In genomic region chr1:6489383-6489765, GRCh38 we compare ENCODE assay signal across 12 cellular contexts. TPM values are rescaled to one million over a fixed set of nuclear protein-coding genes. Genes with fewer than 3 reads are reported as not detected.
DNase-seq lines count a peak whose midpoint lies in the region; ATAC-seq, FAIRE-seq and TF ChIP-seq lines count a peak whose summit lies in the region.
"Had no signal": no experiment of that assay in that cellular context is flagged by ENCODE, and none has a peak within 500 bp of the region (broad histone marks: within the 10 kb centered on the region; RNA-seq: fewer than 3 reads in every experiment).

No MANE protein-coding gene starts in this region.

- peak; percentile 61 for DNase-seq in NCI-H82 (lab: John Stamatoyannopoulos, UW)
- DNase-seq in NCI-H82 treated with DMSO at 0.1 percent for 48 hours (lab: John Stamatoyannopoulos, UW; ENCODE audit: unreplicated experiment): no peak
- DNase-seq in NCI-H69 (lab: John Stamatoyannopoulos, UW): peak; percentile 25
- no peak for DNase-seq in H1 (ENCODE audit: low read depth in 1 of 2, low spot score in 2 of 2)
- no peak for DNase-seq in trophoblast cell
- no peak for DNase-seq in HuH-7.5 (ENCODE audit: low spot score)
- no peak for DNase-seq in dedifferentiated amniotic fluid mesenchymal stem cell (ENCODE audit: extremely low spot score)

- no peak overlapping the region for H3K27ac ChIP-seq in H1 (ENCODE audit: low read depth, low read length)
- no peak overlapping the region for H3K27ac ChIP-seq in trophoblast cell (ENCODE audit: low read depth, low read length)
- H3K27ac ChIP-seq: SJSA1 had no signal

- TF ChIP-seq CTCF in H1 (IDR thresholded peaks at IDR 0.05; ENCODE audit: control extremely low read depth in 1 of 3, insufficient read depth in 1 of 3, low read depth in 1 of 3, low read length in 3 of 3): no peak

- WGBS in H1 (ENCODE audit: extremely low coverage in 1 of 2, insufficient coverage in 1 of 2, insufficient read length in 1 of 2, insufficient replicate concordance in 2 of 2, low coverage in 1 of 2, low lambda C conversion rate in 2 of 2, missing lambda C conversion rate in 1 of 2), 2 experiments: 84% methylated on average over 9 of the region's 9 CpGs; no CpG with 5 or more reads in 1 of the 2 experiments
- no CpG with 5 or more reads among the region's 9 CpGs for WGBS in trophoblast cell (ENCODE audit: extremely low coverage, insufficient coverage, insufficient read length)

- H3K4me3 ChIP-seq in H1 (ENCODE audit: extremely low read depth in 1 of 4, insufficient read depth in 2 of 4, low read depth in 3 of 4, low read length in 4 of 4) (no peak overlapping the region), trophoblast cell (ENCODE audit: low read depth, low read length) (no peak overlapping the region)
- H3K4me3 ChIP-seq: lung had no signal

- H3K79me2 ChIP-seq in H1 (ENCODE audit: control insufficient read depth in 1 of 2, insufficient read depth in 2 of 2, low read length in 2 of 2) (no peaks in the 10 kb centered on the region), trophoblast cell (ENCODE audit: control insufficient read depth, insufficient read depth, low read length, poor library complexity) (peaks cover 18% of the 10 kb centered on the region)

- no peak overlapping the region for H3K14ac ChIP-seq in H1 (ENCODE audit: insufficient read length)
- H3K14ac ChIP-seq in trophoblast cell (ENCODE audit: low read length): peak overlapping the region; percentile 26

- H3K9ac ChIP-seq in H1 (replicated peaks in 1 of 4; ENCODE audit: extremely low read depth in 1 of 4, low read depth in 3 of 4, low read length in 3 of 4): no peak overlapping the region
- H3K9ac ChIP-seq in trophoblast cell (ENCODE audit: low read length): no peak overlapping the region

- H2AFZ ChIP-seq in H1 (ENCODE audit: low read length) (no peak overlapping the region), trophoblast cell (ENCODE audit: insufficient read depth, low read length, poor library complexity) (no peak overlapping the region)

- no peak overlapping the region for H4K8ac ChIP-seq in H1 (ENCODE audit: extremely low read depth, insufficient read depth, low read length)
- H4K8ac ChIP-seq in trophoblast cell (ENCODE audit: low read depth, low read length): peak overlapping the region; percentile 21

- POLR2A ChIA-PET in H1 (lab: Charles Lee; ENCODE audit: partially characterized antibody): interaction anchor here (1.1 to 1.3 kb wide), 3 partner anchors 23 to 243 kb away, joined by 3 read pairs; no protein-coding TSS in a partner anchor

- no peak overlapping the region; the same call in 1 of the 2 replicates for H2AK5ac ChIP-seq in H1 (ENCODE audit: low read depth, low read length)
- peak overlapping the region; percentile 15 for H2AK5ac ChIP-seq in trophoblast cell (ENCODE audit: low read length)

- peaks cover 0 to 25% (median 16%) of the 10 kb centered on the region in 4 experiments; a peak in 6 of 7 replicates for H3K4me1 ChIP-seq in H1 (replicated peaks in 1 of 4; ENCODE audit: control insufficient read depth in 3 of 4, insufficient read depth in 4 of 4, low read length in 3 of 4)
- H3K4me1 ChIP-seq in trophoblast cell (ENCODE audit: control insufficient read depth in 1 of 2, insufficient read depth in 2 of 2, low read length in 2 of 2): peaks cover 33 to 35% of the 10 kb centered on the region in 2 experiments

- H4K12ac ChIP-seq in trophoblast cell (ENCODE audit: low read depth, low read length): no peak overlapping the region

- no peak overlapping the region for H4K5ac ChIP-seq in H1 (ENCODE audit: insufficient read length, low read depth, low read length)

- no peak overlapping the region for H2BK12ac ChIP-seq in H1 (ENCODE audit: low read depth, low read length)
- peak overlapping the region; percentile 17 for H2BK12ac ChIP-seq in trophoblast cell (ENCODE audit: low read length)

- TF ChIP-seq RAD21 in H1 (IDR thresholded peaks at IDR 0.05 in 1 of 2, conservative IDR thresholded peaks at IDR 0.05 in 1 of 2; ENCODE audit: low read depth in 2 of 2, low read length in 2 of 2): no peak

- H3K27me3 ChIP-seq in H1 (replicated peaks in 1 of 4; ENCODE audit: control insufficient read depth in 3 of 4, extremely low read depth in 1 of 4, insufficient read depth in 3 of 4, low read length in 3 of 4) (peaks cover 0 to 2% (median 0%) of the 10 kb centered on the region in 4 experiments; a peak in 3 of 7 replicates), trophoblast cell (ENCODE audit: insufficient read depth, low read length) (no peaks in the 10 kb centered on the region)
- H3K27me3 ChIP-seq: adrenal gland, SJSA1 had no signal

- ATAC-seq in HG02571 (IDR thresholded peaks at IDR 0.05; ENCODE audit: unreplicated experiment): no peak

- peaks cover 13% of the 10 kb centered on the region; the same call in 1 of the 2 replicates for H3K23me2 ChIP-seq in H1 (ENCODE audit: low read depth, low read length)

- H4K91ac ChIP-seq in H1 (replicated peaks; ENCODE audit: insufficient read length, low read length) (no peak overlapping the region), trophoblast cell (ENCODE audit: low read depth, low read length) (peak overlapping the region; percentile 25)

- H2BK120ac ChIP-seq in H1 (replicated peaks; ENCODE audit: low read depth, low read length) (no peak overlapping the region), trophoblast cell (ENCODE audit: insufficient read depth, low read length, poor library complexity) (peak overlapping the region; percentile 19)

- H3K79me1 ChIP-seq in H1 (ENCODE audit: low read depth, low read length) (peaks cover 2% of the 10 kb centered on the region; the same call in 1 of the 2 replicates), trophoblast cell (ENCODE audit: low read length) (peaks cover 39% of the 10 kb centered on the region)

- TF ChIP-seq POLR2A in H1 (IDR thresholded peaks at IDR 0.05; ENCODE audit: control extremely low read depth in 1 of 2, low read depth in 2 of 2, low read length in 2 of 2): no peak

- no peak for FAIRE-seq in H1 (lab: Jason Lieb, UNC)

- TF ChIP-seq EP300 in H1 (IDR thresholded peaks at IDR 0.05; ENCODE audit: borderline replicate concordance in 1 of 2, low read depth in 2 of 2, low read length in 2 of 2): no peak

- H3K23ac ChIP-seq in H1 (ENCODE audit: insufficient read length): no peak overlapping the region
- H3K23ac ChIP-seq in trophoblast cell (ENCODE audit: low read length): no peak overlapping the region

- H3K18ac ChIP-seq in H1 (ENCODE audit: extremely low read depth, low read length) (no peak overlapping the region), trophoblast cell (ENCODE audit: low read length) (peak overlapping the region; percentile 42)

- H3K4me2 ChIP-seq in H1 (ENCODE audit: insufficient read depth in 1 of 2, low read depth in 2 of 2, low read length in 2 of 2) (no peak overlapping the region; a peak in 1 of 4 replicates), trophoblast cell (ENCODE audit: low read length) (peak overlapping the region; percentile 91)

- H3K4ac ChIP-seq in H1 (replicated peaks; ENCODE audit: insufficient read length, low read depth, low read length) (no peak overlapping the region), trophoblast cell (ENCODE audit: low read depth, low read length) (peak overlapping the region; percentile 3)

- CTCF ChIA-PET in H1 (lab: Charles Lee; ENCODE audit: partially characterized antibody): interaction anchor here (0.6 to 12.0 kb wide), 15 partner anchors 9 to 242 kb away, joined by 3 to 168 read pairs (median 10); no protein-coding TSS in a partner anchor

- H2BK15ac ChIP-seq in H1 (ENCODE audit: low read length): peak overlapping the region; percentile 72; the same call in 1 of the 2 replicates

- H3K36me3 ChIP-seq in H1 (ENCODE audit: control insufficient read depth in 2 of 4, insufficient read depth in 4 of 4, low read length in 3 of 4): no peaks in the 10 kb centered on the region
- peaks cover 11 to 14% of the 10 kb centered on the region in 2 experiments for H3K36me3 ChIP-seq in trophoblast cell (ENCODE audit: control insufficient read depth in 1 of 2, insufficient read depth in 2 of 2, low read length in 2 of 2)
- H3K36me3 ChIP-seq: adrenal gland, heart left ventricle, SJSA1 had no signal

- H4K20me1 ChIP-seq in H1 (replicated peaks in 1 of 2; ENCODE audit: control insufficient read depth in 1 of 2, insufficient read depth in 2 of 2, low read length in 2 of 2): peaks cover 2 to 3% of the 10 kb centered on the region in 2 experiments

- no peak overlapping the region for H2BK20ac ChIP-seq in H1 (ENCODE audit: low read length)

- H3K9me3 ChIP-seq in H1 (ENCODE audit: insufficient read depth in 2 of 2, low read depth in 1 of 2, low read length in 1 of 2) (no peaks in the 10 kb centered on the region), trophoblast cell (ENCODE audit: insufficient read depth, low read depth, low read length) (peaks cover 2% of the 10 kb centered on the region)
- H3K9me3 ChIP-seq: adrenal gland, heart left ventricle, SJSA1 had no signal

- H2BK5ac ChIP-seq in H1 (ENCODE audit: low read depth, low read length) (no peak overlapping the region), trophoblast cell (ENCODE audit: low read depth, low read length, poor library complexity) (no peak overlapping the region)

- no peak overlapping the region for H3K56ac ChIP-seq in H1 (replicated peaks; ENCODE audit: insufficient read length, low read depth, low read length)

TF ChIP-seq in H1, 55 proteins besides CTCF, POLR2A, EP300 and RAD21 (continues in another document):
- no peak for TF ChIP-seq BACH1 (IDR thresholded peaks at IDR 0.05; ENCODE audit: low read length)
- TF ChIP-seq TEAD4 (IDR thresholded peaks at IDR 0.05; ENCODE audit: low read depth, low read length): no peak

RNA-seq across cellular contexts. Expression of gene PLEKHG5, which starts 2.1 kb away (rescaled TPM):
- 12.5 and 13.8 TPM in 2 replicates for total RNA-seq in H1 (2021; fragmentation: NEBNext Ultra II Directional; extraction: Animal tissue kit (Norgen Biotek cat#: 25700))
- 10.4 and 16.8 TPM in 2 replicates for polyA plus RNA-seq in H1 (2011; rRNA removed)
- polyA plus RNA-seq in H1 (2011; cell fraction: cytosol; rRNA removed): 12.2 TPM
- polyA plus RNA-seq in H1 (2011; cell fraction: nucleus; rRNA removed): 72.0 TPM
- 8.2 to 19.5 TPM (median 15.5 TPM) in 4 replicates for polyA plus RNA-seq in H1 (2012, experiment 1 of 2)
- polyA plus RNA-seq in H1 (2012, experiment 2 of 2): 7.7 TPM
- polyA plus RNA-seq in H1 (2013, experiment 1 of 2): 12.4 TPM
- 11.4 TPM for polyA plus RNA-seq in H1 (2013, experiment 2 of 2)
- polyA minus RNA-seq in H1 (2011; rRNA and poly(A)+ RNA removed): 4.7 TPM in 2 replicates
- polyA minus RNA-seq in H1 (2011; cell fraction: cytosol; rRNA and poly(A)+ RNA removed): 6.5 TPM
- polyA minus RNA-seq in H1 (2011; cell fraction: nucleus; rRNA and poly(A)+ RNA removed): 14.6 TPM
- polyA plus RNA-seq in trophoblast cell (2013): 31.1 and 31.3 TPM in 2 replicates

RNA-seq across cellular contexts. Expression of gene TNFRSF25, which starts 23.4 kb away (rescaled TPM):
- 9.3 and 10.7 TPM in 2 replicates for total RNA-seq in H1 (2021; fragmentation: NEBNext Ultra II Directional; extraction: Animal tissue kit (Norgen Biotek cat#: 25700))
- 19.5 and 26.1 TPM in 2 replicates for polyA plus RNA-seq in H1 (2011; rRNA removed)
- polyA plus RNA-seq in H1 (2011; cell fraction: cytosol; rRNA removed): 20.6 TPM
- polyA plus RNA-seq in H1 (2011; cell fraction: nucleus; rRNA removed): 116 TPM
- 7.8 to 20.0 TPM (median 18.8 TPM) in 4 replicates for polyA plus RNA-seq in H1 (2012, experiment 1 of 2)
- 8.1 TPM for polyA plus RNA-seq in H1 (2012, experiment 2 of 2)
- 11.1 TPM for polyA plus RNA-seq in H1 (2013, experiment 1 of 2)
- 9.8 TPM for polyA plus RNA-seq in H1 (2013, experiment 2 of 2)
- polyA minus RNA-seq in H1 (2011; rRNA and poly(A)+ RNA removed): 3.1 and 3.9 TPM in 2 replicates
- 4.1 TPM for polyA minus RNA-seq in H1 (2011; cell fraction: cytosol; rRNA and poly(A)+ RNA removed)
- polyA minus RNA-seq in H1 (2011; cell fraction: nucleus; rRNA and poly(A)+ RNA removed): 9.6 TPM
- polyA plus RNA-seq in trophoblast cell (2013): 22.6 and 23.0 TPM in 2 replicates

Comparison
In these comparisons a context has a peak if more than half of its experiments do, and no peak if none do; other contexts are left out.
1. DNase-seq: peak in NCI-H82 (single experiment) and NCI-H69 (single experiment); none in NCI-H82 treated with DMSO at 0.1 percent for 48 hours (single experiment), H1 (0 of 2), trophoblast cell (0 of 2), HuH-7.5 (single experiment) and dedifferentiated amniotic fluid mesenchymal stem cell (single experiment).